ENCODE assay signal across 37 cellular contexts in genomic region chr20:42272516-42272915, GRCh38.
"Had no signal": no experiment of that assay in that cellular context is flagged by ENCODE, and none has a peak within 500 bp of the region (broad histone marks: within the 10 kb centered on the region; RNA-seq: fewer than 3 reads in every experiment).

No MANE protein-coding gene starts in this region.

- H3K27ac ChIP-seq: adrenal gland, body of pancreas, brain microvascular endothelial cell, breast epithelium, VCaP had no signal

- H3K9me3 Mint-ChIP-seq: activated B cell treated with CpG ODN at 0.5 μM for 24 hours; activated CD4-positive, alpha-beta memory T cell treated with anti-CD3 and anti-CD28 coated beads for 36 hours; activated CD4-positive, alpha-beta T cell treated with anti-CD3 and anti-CD28 coated beads, Interleukin-2, amount 10 ng/mL, durations not matched to agents 24 days and 14 days; activated CD8-positive, alpha-beta T cell treated with anti-CD3 and anti-CD28 coated beads for 36 hours; activated naive CD4-positive, alpha-beta T cell treated with anti-CD3 and anti-CD28 coated beads for 36 hours; activated naive CD8-positive, alpha-beta T cell treated with anti-CD3 and anti-CD28 coated beads for 36 hours; activated T-cell treated with anti-CD3 and anti-CD28 coated beads, Interleukin-2, amount 50 U/mL, for 4 hours; activated T-helper 1 cell treated with anti-CD3 and anti-CD28 coated beads, Interleukin-12 subunit alpha, Interleukin-12 subunit beta, Interleukin-2, Interleukin-4 antibody, amounts not matched to agents 30 ng/mL and 10 ng/mL and 1 ng/mL, durations not matched to agents 14 hours and 24 hours and 36 hours; T-helper 1 cell treated with Interleukin-12 subunit alpha and Interleukin-12 subunit beta and Interleukin-4 antibody, amounts not matched to agents 30 μg/mL and 1 μg/mL, for 36 hours; T-helper 2 cell treated with Interferon-gamma antibody and Interleukin-4, amounts not matched to agents 5 μg/mL and 100 μg/mL, for 36 hours had no signal

- DNase-seq: activated B cell treated with CpG ODN at 0.5 μM for 24 hours; activated CD4-positive, alpha-beta memory T cell treated with anti-CD3 and anti-CD28 coated beads for 36 hours; activated CD4-positive, alpha-beta T cell treated with anti-CD3 and anti-CD28 coated beads for 4 hours; activated CD4-positive, alpha-beta T cell treated with anti-CD3 and anti-CD28 coated beads, Interleukin-2, amount 10 ng/mL, durations not matched to agents 24 days and 14 days; activated CD4-positive, alpha-beta T cell treated with anti-CD3 and anti-CD28 coated beads, Interleukin-2, amount 50 U/mL, for 1 hour; activated CD4-positive, alpha-beta T cell treated with anti-CD3 and anti-CD28 coated beads, Interleukin-2, amount 50 U/mL, for 4 hours; activated CD4-positive, CD25-positive, alpha-beta regulatory T cell treated with anti-CD3 and anti-CD28 coated beads, Interleukin-2, amount 50 U/mL, for 72 hours; activated CD8-positive, alpha-beta memory T cell treated with anti-CD3 and anti-CD28 coated beads, Interleukin-2, amount 50 U/mL, for 4 hours; activated CD8-positive, alpha-beta T cell treated with anti-CD3 and anti-CD28 coated beads for 36 hours; activated effector memory CD4-positive, alpha-beta T cell treated with anti-CD3 and anti-CD28 coated beads, Interleukin-2, amount 50 U/mL, for 16 hours; activated gamma-delta T cell treated with Interleukin-2 at 50 U/mL for 16 hours; activated naive CD4-positive, alpha-beta T cell; activated naive CD4-positive, alpha-beta T cell treated with anti-CD3 and anti-CD28 coated beads for 36 hours; activated naive CD4-positive, alpha-beta T cell treated with anti-CD3 and anti-CD28 coated beads, Interleukin-2, amount 50 U/mL, for 16 hours; activated naive CD8-positive, alpha-beta T cell treated with anti-CD3 and anti-CD28 coated beads for 36 hours; activated T-cell treated with anti-CD3 and anti-CD28 coated beads for 4 hours; activated T-cell treated with anti-CD3 and anti-CD28 coated beads, Interleukin-2, amount 50 U/mL, for 1 hour; activated T-cell treated with anti-CD3 and anti-CD28 coated beads, Interleukin-2, amount 50 U/mL, for 4 hours; activated T-cell treated with anti-CD3 and anti-CD28 coated beads, Interleukin-2, amount 50 U/mL, for 72 hours; adrenal gland; amniotic stem cell; aorta; body of pancreas; brain microvascular endothelial cell; central memory CD4-positive, alpha-beta T cell; T-helper 1 cell; T-helper 2 cell; T-helper 9 cell had no signal

- H3K4me1 Mint-ChIP-seq: activated B cell treated with CpG ODN at 0.5 μM for 24 hours; activated CD4-positive, alpha-beta T cell treated with anti-CD3 and anti-CD28 coated beads, Interleukin-2, amount 10 ng/mL, durations not matched to agents 24 days and 14 days; activated naive CD8-positive, alpha-beta T cell treated with anti-CD3 and anti-CD28 coated beads for 36 hours; activated T-helper 17 cell treated with anti-CD3 and anti-CD28 coated beads, Interleukin-2, amount 50 U/mL, for 72 hours had no signal

- H3K36me3 Mint-ChIP-seq: activated CD4-positive, alpha-beta memory T cell treated with anti-CD3 and anti-CD28 coated beads for 36 hours; activated naive CD4-positive, alpha-beta T cell treated with anti-CD3 and anti-CD28 coated beads, Interleukin-2, amount 50 U/mL, for 72 hours; activated naive CD8-positive, alpha-beta T cell treated with anti-CD3 and anti-CD28 coated beads for 36 hours had no signal

- H3K4me1 ChIP-seq: adrenal gland, body of pancreas, breast epithelium had no signal

- H3K27me3 Mint-ChIP-seq: activated B cell treated with CpG ODN at 0.5 μM for 24 hours; activated CD4-positive, alpha-beta memory T cell treated with anti-CD3 and anti-CD28 coated beads for 36 hours; activated CD4-positive, alpha-beta T cell treated with anti-CD3 and anti-CD28 coated beads, Interleukin-2, amount 10 ng/mL, durations not matched to agents 24 days and 14 days; activated naive CD8-positive, alpha-beta T cell treated with anti-CD3 and anti-CD28 coated beads for 36 hours had no signal

- H3K27me3 ChIP-seq: adrenal gland, body of pancreas, brain microvascular endothelial cell, breast epithelium had no signal

- FAIRE-seq: astrocyte, TTC549 had no signal

- H3K4me3 Mint-ChIP-seq: activated B cell treated with CpG ODN at 0.5 μM for 24 hours; activated CD4-positive, alpha-beta memory T cell treated with anti-CD3 and anti-CD28 coated beads for 36 hours; activated CD4-positive, alpha-beta T cell treated with anti-CD3 and anti-CD28 coated beads, Interleukin-2, amount 10 ng/mL, durations not matched to agents 24 days and 14 days; activated CD8-positive, alpha-beta T cell treated with anti-CD3 and anti-CD28 coated beads for 36 hours; activated naive CD4-positive, alpha-beta T cell treated with anti-CD3 and anti-CD28 coated beads for 36 hours; activated naive CD8-positive, alpha-beta T cell treated with anti-CD3 and anti-CD28 coated beads for 36 hours; activated T-cell treated with anti-CD3 and anti-CD28 coated beads, Interleukin-2, amount 50 U/mL, for 4 hours; activated T-cell treated with anti-CD3 and anti-CD28 coated beads, Interleukin-2, amount 50 U/mL, for 72 hours; activated T-helper 1 cell treated with anti-CD3 and anti-CD28 coated beads, Interleukin-12 subunit alpha, Interleukin-12 subunit beta, Interleukin-2, Interleukin-4 antibody, amounts not matched to agents 30 ng/mL and 10 ng/mL and 1 ng/mL, durations not matched to agents 14 hours and 24 hours and 36 hours; activated T-helper 17 cell treated with anti-CD3 and anti-CD28 coated beads, Interleukin-2, amount 50 U/mL, for 72 hours; T-helper 1 cell treated with Interleukin-12 subunit alpha and Interleukin-12 subunit beta and Interleukin-4 antibody, amounts not matched to agents 30 μg/mL and 1 μg/mL, for 36 hours; T-helper 2 cell treated with Interferon-gamma antibody and Interleukin-4, amounts not matched to agents 5 μg/mL and 100 μg/mL, for 36 hours had no signal

- H3K9me3 ChIP-seq: adrenal gland, body of pancreas, breast epithelium had no signal

- ATAC-seq: activated CD8-positive, alpha-beta T cell treated with anti-CD3 and anti-CD28 coated beads for 36 hours; activated naive CD4-positive, alpha-beta T cell treated with anti-CD3 and anti-CD28 coated beads, Interleukin-2, amount 50 U/mL, for 72 hours; activated T-cell treated with anti-CD3 and anti-CD28 coated beads, Interleukin-2, amount 50 U/mL, for 4 hours; activated T-cell treated with anti-CD3 and anti-CD28 coated beads, Interleukin-2, amount 50 U/mL, for 72 hours; activated T-helper 17 cell treated with anti-CD3 and anti-CD28 coated beads, Interleukin-2, amount 50 U/mL, for 72 hours; body of pancreas had no signal

- H3K4me3 ChIP-seq: adrenal gland, body of pancreas, breast epithelium had no signal

- H3K36me3 ChIP-seq: adrenal gland, brain microvascular endothelial cell, breast epithelium had no signal

- H3K27ac Mint-ChIP-seq: activated B cell treated with CpG ODN at 0.5 μM for 24 hours; activated CD4-positive, alpha-beta memory T cell treated with anti-CD3 and anti-CD28 coated beads for 36 hours; activated CD4-positive, alpha-beta T cell treated with anti-CD3 and anti-CD28 coated beads, Interleukin-2, amount 10 ng/mL, durations not matched to agents 24 days and 14 days; activated CD8-positive, alpha-beta T cell treated with anti-CD3 and anti-CD28 coated beads for 36 hours; activated naive CD4-positive, alpha-beta T cell treated with anti-CD3 and anti-CD28 coated beads for 36 hours; activated naive CD4-positive, alpha-beta T cell treated with anti-CD3 and anti-CD28 coated beads, Interleukin-2, amount 50 U/mL, for 72 hours; activated naive CD8-positive, alpha-beta T cell treated with anti-CD3 and anti-CD28 coated beads for 36 hours; activated T-cell treated with anti-CD3 and anti-CD28 coated beads, Interleukin-2, amount 50 U/mL, for 72 hours; activated T-helper 1 cell treated with anti-CD3 and anti-CD28 coated beads, Interleukin-12 subunit alpha, Interleukin-12 subunit beta, Interleukin-2, Interleukin-4 antibody, amounts not matched to agents 30 ng/mL and 10 ng/mL and 1 ng/mL, durations not matched to agents 14 hours and 24 hours and 36 hours; activated T-helper 17 cell treated with anti-CD3 and anti-CD28 coated beads, Interleukin-2, amount 50 U/mL, for 72 hours; T-helper 1 cell treated with Interleukin-12 subunit alpha and Interleukin-12 subunit beta and Interleukin-4 antibody, amounts not matched to agents 30 μg/mL and 1 μg/mL, for 36 hours; T-helper 2 cell treated with Interferon-gamma antibody and Interleukin-4, amounts not matched to agents 5 μg/mL and 100 μg/mL, for 36 hours had no signal
